ENCODE assay signal across 13 cellular contexts in genomic region chr4:4950891-4951290, GRCh38.
"Had no signal": no experiment of that assay in that cellular context is flagged by ENCODE, and none has a peak within 500 bp of the region (broad histone marks: within the 10 kb centered on the region; RNA-seq: fewer than 3 reads in every experiment).

No MANE protein-coding gene starts in this region.

- FAIRE-seq: bronchial epithelial cell had no signal

- H3K27ac ChIP-seq: prostate gland had no signal

- H3K4me3 ChIP-seq: prostate gland had no signal

- H3K9me3 ChIP-seq: prostate gland had no signal

- H3K4me1 ChIP-seq: prostate gland had no signal

- DNase-seq: activated CD4-positive, alpha-beta T cell treated with anti-CD3 and anti-CD28 coated beads, Interleukin-2, amount 50 U/mL, for 1 hour; activated CD8-positive, alpha-beta memory T cell treated with anti-CD3 and anti-CD28 coated beads, Interleukin-2, amount 50 U/mL, for 4 hours; activated effector memory CD4-positive, alpha-beta T cell treated with Interleukin-2 at 50 U/mL for 16 hours; activated naive CD4-positive, alpha-beta T cell treated with anti-CD3 and anti-CD28 coated beads, Interleukin-2, amount 10 ng/mL, durations not matched to agents 7 days and 5 days; activated T-cell treated with anti-CD3 and anti-CD28 coated beads, Interleukin-2, amount 50 U/mL, for 4 hours; dermis blood vessel endothelial cell; effector memory CD8-positive, alpha-beta T cell; glutamatergic neuron; immature natural killer cell; mesendoderm; stimulated activated naive CD8-positive, alpha-beta T cell treated with anti-CD3 and anti-CD28 coated beads, Interleukin-15, Interleukin-2, amounts not matched to agents 100 U/mL and 50 U/mL, for 24 hours had no signal

- H3K36me3 ChIP-seq: prostate gland had no signal
